ENCODE assay signal across 1 cellular context in genomic region chr16:67277999-67278772, GRCh38.
TF ChIP-seq lines count a peak whose summit lies in the region.

No MANE protein-coding gene starts in this region.

TF ChIP-seq in GM12878, 131 proteins besides CTCF, POLR2A, EP300 and RAD21:
- TF ChIP-seq ZZZ3 (IDR thresholded peaks at IDR 0.05; ENCODE audit: control insufficient read depth, insufficient read length, low read depth) (no peak), IRF5 (IDR thresholded peaks at IDR 0.05; ENCODE audit: borderline replicate concordance) (no peak), CHD1 (IDR thresholded peaks at IDR 0.05; ENCODE audit: low read depth, low read length) (no peak), RCOR1 (conservative IDR thresholded peaks at IDR 0.05; ENCODE audit: low read depth, low read length) (no peak), HDGF (IDR thresholded peaks at IDR 0.05) (no peak), ELK1 (IDR thresholded peaks at IDR 0.05; ENCODE audit: low read depth, low read length) (no peak), RELB (IDR thresholded peaks at IDR 0.05; ENCODE audit: low read depth) (no peak), STAT1 (conservative IDR thresholded peaks at IDR 0.05) (no peak), CBX3 (IDR thresholded peaks at IDR 0.05; ENCODE audit: borderline replicate concordance, low read depth) (no peak), SREBF1 (IDR thresholded peaks at IDR 0.05; ENCODE audit: low read length) (no peak), ATF7 (IDR thresholded peaks at IDR 0.05; ENCODE audit: low read depth) (no peak), IRF3 (IDR thresholded peaks at IDR 0.05) (no peak), SUZ12 (IDR thresholded peaks at IDR 0.05; ENCODE audit: unreplicated experiment) (no peak), HSF1 (IDR thresholded peaks at IDR 0.05; ENCODE audit: low read depth, low read length) (no peak), GABPA (IDR thresholded peaks at IDR 0.05; ENCODE audit: low read depth) (no peak), MEF2A (IDR thresholded peaks at IDR 0.05; ENCODE audit: insufficient read depth, low read depth, low read length) (no peak), HDAC2 (IDR thresholded peaks at IDR 0.05) (no peak)
